ENCODE assay signal across 8 cellular contexts in genomic region chr1:13701274-13701650, GRCh38. TPM values are rescaled to one million over a fixed set of nuclear protein-coding genes. Genes with fewer than 3 reads are reported as not detected.
A peak's percentile ranks its signal among the peaks of the same experiment; 100 is the strongest.
DNase-seq lines count a peak whose midpoint lies in the region; ATAC-seq, FAIRE-seq and TF ChIP-seq lines count a peak whose summit lies in the region.

No MANE protein-coding gene starts in this region.

- no peaks in the 10 kb centered on the region for H3K9me3 ChIP-seq in T-helper 17 cell (ENCODE audit: control insufficient read depth, low read length, poor library complexity, severe bottlenecking)
- H3K9me3 ChIP-seq in spleen: peaks cover 0 to 10% (median 6%) of the 10 kb centered on the region in 8 donors
- peaks cover 4% of the 10 kb centered on the region; the same call in 1 of the 2 replicates for H3K9me3 ChIP-seq in HepG2 (ENCODE audit: low read length)

- ATAC-seq in T-helper 17 cell (no peak), foreskin keratinocyte (no peak), HepG2 (no peak), GM18511 (IDR thresholded peaks at IDR 0.05; ENCODE audit: unreplicated experiment) (no peak)

- H2AFZ ChIP-seq in HepG2 (ENCODE audit: low read length): no peak overlapping the region

- H3K27me3 Mint-ChIP-seq in T-helper 17 cell: no peaks in the 10 kb centered on the region

- H3K36me3 ChIP-seq in spleen: no peaks in the 10 kb centered on the region
- no peaks in the 10 kb centered on the region for H3K36me3 ChIP-seq in HepG2 (replicated peaks in 1 of 2; ENCODE audit: control insufficient read depth in 1 of 2, insufficient read depth in 2 of 2, low read length in 2 of 2)

- 53 to 64% (median 57%) methylated on average over 6 of the region's 6 CpGs for WGBS in spleen, 5 donors
- 34% methylated on average over 6 of the region's 6 CpGs for WGBS in HepG2 (ENCODE audit: low lambda C conversion rate)

- H3K79me2 ChIP-seq in HepG2 (ENCODE audit: insufficient read depth, low read length): no peaks in the 10 kb centered on the region

- H3K4me1 ChIP-seq in foreskin keratinocyte: peaks cover 18% of the 10 kb centered on the region
- H3K4me1 ChIP-seq in spleen: peaks cover 9 to 69% (median 41%) of the 10 kb centered on the region in 6 donors
- no peaks in the 10 kb centered on the region for H3K4me1 ChIP-seq in HepG2 (ENCODE audit: insufficient read depth, low read length)

- H3K4me2 ChIP-seq in HepG2 (ENCODE audit: low read depth, low read length): no peak overlapping the region

- peaks cover 9% of the 10 kb centered on the region for H3K36me3 Mint-ChIP-seq in T-helper 17 cell (ENCODE audit: low read depth)

- peaks cover 40% of the 10 kb centered on the region for H3K4me1 Mint-ChIP-seq in T-helper 17 cell

- FAIRE-seq in HepG2 (lab: Jason Lieb, UNC): no peak

- CTCF ChIA-PET in HepG2 (lab: Yijun Ruan, JAX; ENCODE audit: low intra/inter-chr PET ratio, low total read pairs): no interaction called here

- DNase-seq in GM20000 (ENCODE audit: low spot score) (peak; percentile 69), T-helper 17 cell (no peak), foreskin keratinocyte (peak in 1 of 2 donors; percentile 37), spleen (no peak), HepG2 (ENCODE audit: low spot score) (no peak), G401 (ENCODE audit: low spot score) (no peak), NCI-H2196 (lab: John Stamatoyannopoulos, UW; ENCODE audit: unreplicated experiment) (no peak)

- H3K4me3 ChIP-seq in spleen (peak overlapping the region in 7 of 8 donors; percentile 55 to 89 (median 65)), HepG2 (replicated peaks in 1 of 3; ENCODE audit: insufficient read depth in 1 of 3, low read depth in 2 of 3, low read length in 3 of 3) (no peak overlapping the region)

- TF ChIP-seq POLR2A in spleen (IDR thresholded peaks at IDR 0.05) (peak in 1 of 3 donors; percentile 34), HepG2 (IDR thresholded peaks at IDR 0.05; ENCODE audit: insufficient read depth in 1 of 2, low read depth in 2 of 2, low read length in 2 of 2) (no peak)

- H3K9ac ChIP-seq in HepG2 (ENCODE audit: insufficient read depth, low read depth, low read length): no peak overlapping the region

- TF ChIP-seq EP300 in HepG2 (IDR thresholded peaks at IDR 0.05; ENCODE audit: low read depth in 2 of 2, low read length in 2 of 2) (no peak), HepG2 (CRISPR knock-in tag; IDR thresholded peaks at IDR 0.05; ENCODE audit: borderline replicate concordance) (no peak)

- peak overlapping the region; percentile 99 for H3K27ac Mint-ChIP-seq in T-helper 17 cell

- H3K27me3 ChIP-seq in foreskin keratinocyte (no peaks in the 10 kb centered on the region), spleen (replicated peaks in 1 of 7) (peaks cover 0 to 25% (median 0%) of the 10 kb centered on the region in 7 donors), HepG2 (ENCODE audit: control insufficient read depth in 1 of 2, insufficient read depth in 2 of 2, low read length in 2 of 2) (peaks cover 1 to 19% of the 10 kb centered on the region in 2 experiments; a peak in 2 of 5 replicates)

- TF ChIP-seq RAD21 in HepG2 (CRISPR knock-in tag; IDR thresholded peaks at IDR 0.05): no peak

- H4K20me1 ChIP-seq in HepG2 (ENCODE audit: insufficient read depth, low read length): no peaks in the 10 kb centered on the region

- peak overlapping the region; percentile 98 for H3K4me3 Mint-ChIP-seq in T-helper 17 cell

- TF ChIP-seq CTCF in GM20000 (IDR thresholded peaks at IDR 0.05; ENCODE audit: extremely low read depth, missing control alignments) (no peak), foreskin keratinocyte (conservative IDR thresholded peaks at IDR 0.05) (no peak), spleen (IDR thresholded peaks at IDR 0.05 in 8 of 11, conservative IDR thresholded peaks at IDR 0.05 in 3 of 11) (no peak), HepG2 (CRISPR knock-in tag; IDR thresholded peaks at IDR 0.05) (no peak)

- POLR2A ChIA-PET in HepG2 (lab: Yijun Ruan, JAX): no interaction called here

- intact Hi-C loops in spleen (cut with DNase I; ENCODE audit: low total_unique reads) (no loop called here), HepG2 (cut with micrococcal nuclease; ENCODE audit: unreplicated experiment) (no loop called here)

- BruUV-seq in HepG2 (replicated peaks; lab: Mats Ljungman, UMichigan): no TSS peak

- in situ Hi-C loops in HepG2 (cut with HindIII; ENCODE audit: extremely low pct_ligation_motif_present, low pct_unique_long_range_greater_than_20kb) (no loop called here), G401 (cut with HindIII; ENCODE audit: low sequenced_read_pairs) (no loop called here)

- peak overlapping the region; percentile 76 for H3K27ac ChIP-seq in foreskin keratinocyte
- peak overlapping the region; percentile 89 to 99 (median 96) for H3K27ac ChIP-seq in spleen
- H3K27ac ChIP-seq in HepG2 (ENCODE audit: extremely low read length, insufficient read depth, low read length): no peak overlapping the region

TF ChIP-seq in HepG2, 621 proteins besides CTCF, POLR2A, EP300 and RAD21:
- TF ChIP-seq ZNF746 (CRISPR knock-in tag; IDR thresholded peaks at IDR 0.05) (no peak), ZFP36L2 (CRISPR knock-in tag; IDR thresholded peaks at IDR 0.05) (no peak)
- TF ChIP-seq, protein P1, sequence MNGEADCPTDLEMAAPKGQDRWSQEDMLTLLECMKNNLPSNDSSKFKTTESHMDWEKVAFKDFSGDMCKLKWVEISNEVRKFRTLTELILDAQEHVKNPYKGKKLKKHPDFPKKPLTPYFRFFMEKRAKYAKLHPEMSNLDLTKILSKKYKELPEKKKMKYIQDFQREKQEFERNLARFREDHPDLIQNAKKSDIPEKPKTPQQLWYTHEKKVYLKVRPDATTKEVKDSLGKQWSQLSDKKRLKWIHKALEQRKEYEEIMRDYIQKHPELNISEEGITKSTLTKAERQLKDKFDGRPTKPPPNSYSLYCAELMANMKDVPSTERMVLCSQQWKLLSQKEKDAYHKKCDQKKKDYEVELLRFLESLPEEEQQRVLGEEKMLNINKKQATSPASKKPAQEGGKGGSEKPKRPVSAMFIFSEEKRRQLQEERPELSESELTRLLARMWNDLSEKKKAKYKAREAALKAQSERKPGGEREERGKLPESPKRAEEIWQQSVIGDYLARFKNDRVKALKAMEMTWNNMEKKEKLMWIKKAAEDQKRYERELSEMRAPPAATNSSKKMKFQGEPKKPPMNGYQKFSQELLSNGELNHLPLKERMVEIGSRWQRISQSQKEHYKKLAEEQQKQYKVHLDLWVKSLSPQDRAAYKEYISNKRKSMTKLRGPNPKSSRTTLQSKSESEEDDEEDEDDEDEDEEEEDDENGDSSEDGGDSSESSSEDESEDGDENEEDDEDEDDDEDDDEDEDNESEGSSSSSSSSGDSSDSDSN (CRISPR knock-in tag; IDR thresholded peaks at IDR 0.05): no peak
TF ChIP-seq in HepG2: peak in this region for 0.

RNA-seq across cellular contexts. Expression of gene PRDM2, which starts 1.3 kb away (rescaled TPM):
- 100 to 1,000 TPM; 173 to 181 TPM for total RNA-seq in T-helper 17 cell
- 19.0 and 19.1 TPM in 2 replicates for total RNA-seq in foreskin keratinocyte
- 5.2 and 6.0 TPM in 2 replicates for polyA plus RNA-seq in foreskin keratinocyte
- total RNA-seq in spleen: 10 to 100 TPM; 54.7 to 75.7 (median 63.4) TPM
- 10 to 100 TPM; 12.0 to 17.5 (median 15.5) TPM for polyA plus RNA-seq in spleen
- 3.6 and 4.0 TPM in 2 replicates for total RNA-seq in HepG2 (2016; rRNA removed; fragmentation: Illumina TruSeq; extraction: Trizol)
- 3.6 and 3.9 TPM in 2 replicates for total RNA-seq in HepG2 (2016; cell fraction: cytosol; rRNA removed; fragmentation: Illumina TruSeq; extraction: Trizol; ENCODE audit: low read depth)
- total RNA-seq in HepG2 (2016; cell fraction: insoluble cytoplasmic fraction; rRNA removed; fragmentation: Illumina TruSeq; extraction: Trizol): 4.0 and 4.3 TPM in 2 replicates
- total RNA-seq in HepG2 (2016; cell fraction: membrane; rRNA removed; fragmentation: Illumina TruSeq; extraction: Trizol): 3.9 and 4.8 TPM in 2 replicates
- total RNA-seq in HepG2 (2016; cell fraction: nucleus; rRNA removed; fragmentation: Illumina TruSeq; extraction: Trizol): 7.4 and 9.1 TPM in 2 replicates
- 6.5 and 6.8 TPM in 2 replicates for polyA plus RNA-seq in HepG2 (2011; rRNA removed)
- 4.1 and 4.3 TPM in 2 replicates for polyA plus RNA-seq in HepG2 (2011; cell fraction: cytosol; rRNA removed)
- polyA plus RNA-seq in HepG2 (2011; cell fraction: nucleus; rRNA removed): 13.7 and 17.1 TPM in 2 replicates
- polyA plus RNA-seq in HepG2 (2012): 5.2 and 6.3 TPM in 2 replicates
- 1.1 and 1.3 TPM in 2 replicates for polyA plus RNA-seq in HepG2 (2016; cell fraction: cytosol; fragmentation: Illumina TruSeq; extraction: Trizol; ENCODE audit: low read depth)
- 3.8 and 4.7 TPM in 2 replicates for polyA plus RNA-seq in HepG2 (2016; cell fraction: insoluble cytoplasmic fraction; fragmentation: Illumina TruSeq; extraction: Trizol; ENCODE audit: low read depth)
- 1.6 and 2.2 TPM in 2 replicates for polyA plus RNA-seq in HepG2 (2016; cell fraction: membrane; fragmentation: Illumina TruSeq; extraction: Trizol; ENCODE audit: low read depth)
- 14.2 and 19.0 TPM in 2 replicates for polyA plus RNA-seq in HepG2 (2016; cell fraction: nucleus; fragmentation: Illumina TruSeq; extraction: Trizol; ENCODE audit: insufficient read depth, low read depth)
- polyA minus RNA-seq in HepG2 (2011; rRNA and poly(A)+ RNA removed; ENCODE audit: low replicate concordance): 5.8 and 6.6 TPM in 2 replicates
- polyA minus RNA-seq in HepG2 (2011; cell fraction: cytosol; rRNA and poly(A)+ RNA removed): 4.5 and 5.1 TPM in 2 replicates
- polyA minus RNA-seq in HepG2 (2011; cell fraction: nucleus; rRNA and poly(A)+ RNA removed): 22.0 and 25.0 TPM in 2 replicates
- 1.1 and 7.9 TPM in 2 replicates for total RNA-seq in G401 (2014; rRNA removed; shearing (Covaris generic))

Comparison
In these comparisons a context has a peak if more than half of its experiments do, and no peak if none do; other contexts are left out.
1. H3K4me3 ChIP-seq: peak in spleen (7 of 8); none in HepG2 (0 of 3).